In the genomic region with DNA sequence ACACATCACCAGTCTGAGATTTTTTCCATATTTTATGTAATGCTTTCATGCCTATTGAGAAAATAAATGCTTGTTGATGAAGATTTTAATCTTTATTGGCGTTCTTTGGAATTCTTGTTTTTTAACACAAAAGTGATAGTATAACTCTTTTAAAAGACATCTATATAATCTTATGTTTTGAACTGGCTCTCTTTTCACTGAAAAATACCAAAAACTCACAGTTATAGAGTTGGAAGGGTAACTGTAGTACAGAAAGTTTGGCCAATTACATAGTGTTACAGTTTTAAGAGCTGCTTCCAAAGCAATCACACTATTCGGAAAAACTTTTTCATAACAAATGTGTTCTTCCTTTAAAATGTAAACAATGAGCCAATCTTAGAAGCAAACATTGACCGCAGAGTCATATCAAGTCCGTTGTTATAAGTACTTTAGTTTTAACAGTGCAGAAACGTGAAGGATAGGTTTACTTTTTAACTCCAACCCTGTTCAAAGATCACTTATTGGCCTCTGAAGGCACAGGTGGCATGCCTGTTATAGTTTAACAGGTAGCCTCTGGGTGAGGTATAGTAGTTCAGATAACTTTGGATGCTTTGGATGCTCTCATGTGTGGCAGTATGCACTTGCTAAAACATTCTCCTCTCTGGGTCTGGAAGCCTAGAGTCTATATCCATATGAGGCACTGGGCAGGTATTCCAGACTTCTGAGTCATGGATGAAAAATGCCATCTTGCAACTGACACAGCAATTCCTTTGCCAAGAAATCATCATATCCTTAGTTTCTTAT, we compare ENCODE assay signal across 9 cellular contexts. TPM values are rescaled to one million over a fixed set of nuclear protein-coding genes. Genes with fewer than 3 reads are reported as not detected.
A peak's percentile ranks its signal among the peaks of the same experiment; 100 is the strongest.
DNase-seq lines count a peak whose midpoint lies in the region; ATAC-seq lines count a peak whose summit lies in the region.
"Had no signal": no experiment of that assay in that cellular context is flagged by ENCODE, and none has a peak within 500 bp of the region (broad histone marks: within the 10 kb centered on the region; RNA-seq: fewer than 3 reads in every experiment).

No MANE protein-coding gene starts in this region.

- H3K9me3 ChIP-seq in skeletal muscle satellite cell (replicated peaks; ENCODE audit: low read length) (no peaks in the 10 kb centered on the region), neuronal stem cell (replicated peaks in 1 of 2; ENCODE audit: control insufficient read depth in 2 of 2, insufficient read depth in 1 of 2, low read depth in 1 of 2, low read length in 2 of 2) (no peaks in the 10 kb centered on the region)

- H3K18ac ChIP-seq in neuronal stem cell (ENCODE audit: low read length): no peak overlapping the region

- no peak overlapping the region for H3K27ac ChIP-seq in neuronal stem cell (replicated peaks; ENCODE audit: low read length)

- no peak overlapping the region for H3K23ac ChIP-seq in neuronal stem cell (ENCODE audit: low read depth, low read length, poor library complexity)

- H3K4me3 ChIP-seq in skeletal muscle satellite cell (ENCODE audit: low read length) (no peak overlapping the region), neuronal stem cell (ENCODE audit: low read length in 2 of 2) (no peak overlapping the region)

- H3K9ac ChIP-seq in skeletal muscle satellite cell (ENCODE audit: low read depth, low read length) (peak overlapping the region; percentile 32), neuronal stem cell (ENCODE audit: low read depth, low read length, poor library complexity) (no peak overlapping the region)

- no peak overlapping the region for H4K8ac ChIP-seq in neuronal stem cell (ENCODE audit: low read depth, low read length)

- H2BK12ac ChIP-seq in neuronal stem cell (ENCODE audit: low read length): no peak overlapping the region

- H2BK15ac ChIP-seq in neuronal stem cell (ENCODE audit: low read length): no peak overlapping the region

- H2AFZ ChIP-seq in neuronal stem cell (ENCODE audit: low read length): no peak overlapping the region

- no peak overlapping the region for H2BK5ac ChIP-seq in neuronal stem cell (ENCODE audit: low read length)

- H2AK5ac ChIP-seq in neuronal stem cell (ENCODE audit: low read depth, low read length): no peak overlapping the region

- H3K4me2 ChIP-seq in skeletal muscle satellite cell (ENCODE audit: low read length): peak overlapping the region; percentile 20
- H3K4me2 ChIP-seq in neuronal stem cell (ENCODE audit: insufficient read depth, low read length, poor library complexity, severe bottlenecking): no peak overlapping the region

- no peaks in the 10 kb centered on the region for H3K36me3 ChIP-seq in skeletal muscle satellite cell (ENCODE audit: insufficient read depth, low read length)
- H3K36me3 ChIP-seq in neuronal stem cell (replicated peaks in 1 of 2; ENCODE audit: control insufficient read depth in 2 of 2, insufficient read depth in 2 of 2, low read length in 2 of 2): no peaks in the 10 kb centered on the region

- no peak overlapping the region for H2BK120ac ChIP-seq in neuronal stem cell (ENCODE audit: low read depth, low read length)

- no peak for ATAC-seq in HG03432 (IDR thresholded peaks at IDR 0.05; ENCODE audit: unreplicated experiment)

- no peaks in the 10 kb centered on the region for H3K79me1 ChIP-seq in neuronal stem cell (ENCODE audit: low read depth, low read length)

- H4K91ac ChIP-seq in neuronal stem cell (ENCODE audit: low read depth, low read length, poor library complexity): no peak overlapping the region

- peak; percentile 81 for DNase-seq in H4 (ENCODE audit: low spot score)
- peak; percentile 90 for DNase-seq in amniotic epithelial cell (ENCODE audit: low read depth)
- DNase-seq in iris pigment epithelial cell (ENCODE audit: low read depth): peak; percentile 89
- DNase-seq in neuronal stem cell (ENCODE audit: low spot score): no peak
- no peak for DNase-seq in iPS-NIHi7 (ENCODE audit: extremely low spot score)
- no peak for DNase-seq in hypothalamus (lab: John Stamatoyannopoulos, UW)
- DNase-seq: stimulated activated CD8-positive, alpha-beta memory T cell treated with anti-CD3 and anti-CD28 coated beads, Interleukin-4, amount 100 ng/mL, for 48 hours had no signal

- no CpG with 5 or more reads among the region's 5 CpGs for WGBS in neuronal stem cell (ENCODE audit: extremely low coverage in 2 of 2, insufficient read length in 2 of 2, insufficient replicate concordance in 1 of 2), 2 donors

- H3K14ac ChIP-seq in neuronal stem cell (ENCODE audit: low read length): no peak overlapping the region

- no peaks in the 10 kb centered on the region for H3K27me3 ChIP-seq in skeletal muscle satellite cell (ENCODE audit: control insufficient read depth, insufficient read depth, low read length)
- peaks cover 0 to 21% (median 0%) of the 10 kb centered on the region in 3 experiments for H3K27me3 ChIP-seq in neuronal stem cell (ENCODE audit: control insufficient read depth in 3 of 3, insufficient read depth in 3 of 3, low read depth in 1 of 3, low read length in 3 of 3)

- H3K4me1 ChIP-seq in skeletal muscle satellite cell (ENCODE audit: control insufficient read depth, insufficient read depth, low read length) (peaks cover 44% of the 10 kb centered on the region), neuronal stem cell (ENCODE audit: control insufficient read depth in 2 of 2, insufficient read depth in 1 of 2, low read depth in 1 of 2, low read length in 2 of 2) (no peaks in the 10 kb centered on the region)

- H3K4ac ChIP-seq in neuronal stem cell (ENCODE audit: low read length): no peak overlapping the region

RNA-seq across cellular contexts. Expression of a gene that starts 12.1 kb away (rescaled TPM):
- 16.3 and 19.4 TPM in 2 replicates for total RNA-seq in H4 (2014; rRNA removed; shearing (Covaris generic))
- 9.6 and 19.3 TPM in 2 replicates for total RNA-seq in skeletal muscle satellite cell (2012; rRNA removed)
- polyA plus RNA-seq in neuronal stem cell (2013, experiment 1 of 2): 7.6 TPM
- polyA plus RNA-seq in neuronal stem cell (2013, experiment 2 of 2): 7.6 TPM

RNA-seq across cellular contexts. Expression of a gene that starts 56.1 kb away (rescaled TPM):
- 24.8 and 32.6 TPM in 2 replicates for total RNA-seq in H4 (2014; rRNA removed; shearing (Covaris generic))
- total RNA-seq in skeletal muscle satellite cell (2012; rRNA removed): 8.7 and 12.2 TPM in 2 replicates
- polyA plus RNA-seq in neuronal stem cell (2013, experiment 1 of 2): 137 TPM
- 142 TPM for polyA plus RNA-seq in neuronal stem cell (2013, experiment 2 of 2)

Comparison
In these comparisons a context has a peak if more than half of its experiments do, and no peak if none do; other contexts are left out.
1. DNase-seq: peak in H4 (single experiment), amniotic epithelial cell (single experiment) and iris pigment epithelial cell (single experiment); none in neuronal stem cell (single experiment), iPS-NIHi7 (single experiment) and hypothalamus (0 of 51).